ENCODE assay signal across 1 cellular context in the genomic region with DNA sequence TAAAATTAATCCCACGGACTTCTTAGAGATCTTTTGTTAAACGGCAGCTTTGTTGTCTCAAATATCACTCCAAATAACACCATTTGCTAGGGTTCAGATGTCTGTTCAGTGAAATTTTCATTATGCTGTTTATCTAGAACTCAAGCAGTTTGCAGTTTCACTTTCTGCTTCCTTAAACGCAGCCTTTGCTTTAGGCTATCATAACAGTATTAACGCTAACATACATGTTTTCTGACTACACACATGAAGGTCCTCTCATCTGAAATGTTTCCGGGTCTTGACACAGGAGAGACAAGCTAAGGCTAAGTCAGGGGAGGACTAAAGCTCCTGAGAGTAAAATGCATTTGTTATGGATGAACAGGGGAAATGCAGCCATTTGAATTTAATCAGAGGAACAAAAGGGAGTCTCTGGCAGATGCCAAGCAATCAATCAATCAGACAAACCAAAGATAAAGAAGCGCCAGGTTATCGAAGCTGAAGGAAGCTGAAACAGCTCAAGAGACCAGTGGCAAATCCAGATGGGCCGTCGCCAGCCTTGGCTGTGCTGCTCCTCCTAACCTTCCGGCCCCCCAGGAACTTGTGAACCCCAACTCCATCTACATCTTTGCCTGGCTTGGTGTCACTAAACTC.
TF ChIP-seq lines count a peak whose summit lies in the region.

No MANE protein-coding gene starts in this region.

TF ChIP-seq in WTC11, 78 proteins besides CTCF, POLR2A, EP300 and RAD21 (continued from another document):
- TF ChIP-seq, protein P1, sequence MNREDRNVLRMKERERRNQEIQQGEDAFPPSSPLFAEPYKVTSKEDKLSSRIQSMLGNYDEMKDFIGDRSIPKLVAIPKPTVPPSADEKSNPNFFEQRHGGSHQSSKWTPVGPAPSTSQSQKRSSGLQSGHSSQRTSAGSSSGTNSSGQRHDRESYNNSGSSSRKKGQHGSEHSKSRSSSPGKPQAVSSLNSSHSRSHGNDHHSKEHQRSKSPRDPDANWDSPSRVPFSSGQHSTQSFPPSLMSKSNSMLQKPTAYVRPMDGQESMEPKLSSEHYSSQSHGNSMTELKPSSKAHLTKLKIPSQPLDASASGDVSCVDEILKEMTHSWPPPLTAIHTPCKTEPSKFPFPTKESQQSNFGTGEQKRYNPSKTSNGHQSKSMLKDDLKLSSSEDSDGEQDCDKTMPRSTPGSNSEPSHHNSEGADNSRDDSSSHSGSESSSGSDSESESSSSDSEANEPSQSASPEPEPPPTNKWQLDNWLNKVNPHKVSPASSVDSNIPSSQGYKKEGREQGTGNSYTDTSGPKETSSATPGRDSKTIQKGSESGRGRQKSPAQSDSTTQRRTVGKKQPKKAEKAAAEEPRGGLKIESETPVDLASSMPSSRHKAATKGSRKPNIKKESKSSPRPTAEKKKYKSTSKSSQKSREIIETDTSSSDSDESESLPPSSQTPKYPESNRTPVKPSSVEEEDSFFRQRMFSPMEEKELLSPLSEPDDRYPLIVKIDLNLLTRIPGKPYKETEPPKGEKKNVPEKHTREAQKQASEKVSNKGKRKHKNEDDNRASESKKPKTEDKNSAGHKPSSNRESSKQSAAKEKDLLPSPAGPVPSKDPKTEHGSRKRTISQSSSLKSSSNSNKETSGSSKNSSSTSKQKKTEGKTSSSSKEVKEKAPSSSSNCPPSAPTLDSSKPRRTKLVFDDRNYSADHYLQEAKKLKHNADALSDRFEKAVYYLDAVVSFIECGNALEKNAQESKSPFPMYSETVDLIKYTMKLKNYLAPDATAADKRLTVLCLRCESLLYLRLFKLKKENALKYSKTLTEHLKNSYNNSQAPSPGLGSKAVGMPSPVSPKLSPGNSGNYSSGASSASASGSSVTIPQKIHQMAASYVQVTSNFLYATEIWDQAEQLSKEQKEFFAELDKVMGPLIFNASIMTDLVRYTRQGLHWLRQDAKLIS (CRISPR knock-in tag; IDR thresholded peaks at IDR 0.05; ENCODE audit: borderline replicate concordance) = no peak
